8 cellular contexts compared by ENCODE assay signal in the genomic region with DNA sequence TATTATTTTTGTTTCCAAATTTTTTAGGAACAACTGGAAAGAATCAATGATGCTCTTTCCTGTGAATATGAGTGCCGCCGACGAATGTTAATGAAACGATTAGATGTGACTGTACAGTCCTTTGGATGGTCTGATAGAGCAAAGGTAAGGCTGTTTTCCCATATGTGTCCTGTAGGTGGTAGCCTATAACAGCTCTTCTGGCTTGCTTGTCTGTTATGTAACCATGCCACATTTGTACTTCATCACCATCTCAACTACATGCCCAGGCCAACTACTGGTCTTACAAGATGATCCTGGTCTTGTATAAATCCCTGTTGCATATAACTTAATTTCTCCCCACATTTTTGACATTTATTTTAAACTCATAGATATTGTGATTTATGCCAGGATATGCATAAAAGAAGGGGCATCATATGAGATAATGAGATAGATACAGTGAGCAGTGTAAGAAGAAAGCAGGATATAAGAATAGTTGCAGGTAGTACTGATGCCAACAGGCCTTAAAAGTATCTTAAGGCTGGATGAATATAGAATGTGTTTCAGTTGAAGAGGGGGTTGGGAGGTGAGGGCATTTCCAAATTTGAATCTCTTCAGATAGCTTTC. TPM values are rescaled to one million over a fixed set of nuclear protein-coding genes. Genes with fewer than 3 reads are reported as not detected.
DNase-seq lines count a peak whose midpoint lies in the region; ATAC-seq and TF ChIP-seq lines count a peak whose summit lies in the region.

No MANE protein-coding gene starts in this region.

- H2BK120ac ChIP-seq in trophoblast cell (ENCODE audit: insufficient read depth, low read length, poor library complexity), result no peak overlapping the region

- H3K9ac ChIP-seq in trophoblast cell (ENCODE audit: low read length), result no peak overlapping the region

- H3K79me1 ChIP-seq in trophoblast cell (ENCODE audit: low read length), result no peaks in the 10 kb centered on the region

- H3K27me3 ChIP-seq in foreskin keratinocyte, result no peaks in the 10 kb centered on the region
- H3K27me3 ChIP-seq in trophoblast cell (ENCODE audit: insufficient read depth, low read length), result no peaks in the 10 kb centered on the region

- no peak overlapping the region for H2AK5ac ChIP-seq in trophoblast cell (ENCODE audit: low read length)

- WGBS in trophoblast cell (ENCODE audit: extremely low coverage, insufficient coverage, insufficient read length), result no CpG with 5 or more reads among the region's 4 CpGs

- no peak overlapping the region for H4K12ac ChIP-seq in trophoblast cell (ENCODE audit: low read depth, low read length)

- peak; percentile 77 for TF ChIP-seq CTCF in foreskin keratinocyte (conservative IDR thresholded peaks at IDR 0.05)

- no peak overlapping the region for H3K4me3 ChIP-seq in trophoblast cell (ENCODE audit: low read depth, low read length)

- H2AFZ ChIP-seq in trophoblast cell (ENCODE audit: insufficient read depth, low read length, poor library complexity), result no peak overlapping the region

- H4K8ac ChIP-seq in trophoblast cell (ENCODE audit: low read depth, low read length), result no peak overlapping the region

- no peak overlapping the region for H3K18ac ChIP-seq in trophoblast cell (ENCODE audit: low read length)

- peaks cover 0 to 11% of the 10 kb centered on the region in 2 experiments for H3K36me3 ChIP-seq in trophoblast cell (ENCODE audit: control insufficient read depth in 1 of 2, insufficient read depth in 2 of 2, low read length in 2 of 2)

- no peaks in the 10 kb centered on the region for H3K9me3 ChIP-seq in trophoblast cell (ENCODE audit: insufficient read depth, low read depth, low read length)

- H3K4ac ChIP-seq in trophoblast cell (ENCODE audit: low read depth, low read length), result no peak overlapping the region

- ATAC-seq in GM19023 (IDR thresholded peaks at IDR 0.05; ENCODE audit: unreplicated experiment) (peak; percentile 97), HG03095 (IDR thresholded peaks at IDR 0.05; ENCODE audit: unreplicated experiment) (peak; percentile 94), foreskin keratinocyte (peak; percentile 82)

- no peak overlapping the region for H2BK12ac ChIP-seq in trophoblast cell (ENCODE audit: low read length)

- H3K4me1 ChIP-seq in foreskin keratinocyte, result no peaks in the 10 kb centered on the region
- H3K4me1 ChIP-seq in trophoblast cell (ENCODE audit: control insufficient read depth in 1 of 2, insufficient read depth in 2 of 2, low read length in 2 of 2), result no peaks in the 10 kb centered on the region

- DNase-seq in DMS53 (lab: John Stamatoyannopoulos, UW) (peak; percentile 73), NCI-H2196 treated with DMSO at 0.1 percent for 48 hours (lab: John Stamatoyannopoulos, UW; ENCODE audit: unreplicated experiment) (peak; percentile 7), foreskin keratinocyte (peak; percentile 32 to 56), trophoblast cell (peak; percentile 54 to 77), GOT3 (lab: John Stamatoyannopoulos, UW) (no peak)
- peak; percentile 12 for DNase-seq in activated CD4-positive, alpha-beta T cell treated with anti-CD3 and anti-CD28 coated beads, Interleukin-2, amount 50 U/mL, for 1 hour

- no peak overlapping the region for H2BK5ac ChIP-seq in trophoblast cell (ENCODE audit: low read depth, low read length, poor library complexity)

- H3K14ac ChIP-seq in trophoblast cell (ENCODE audit: low read length), result no peak overlapping the region

- H3K27ac ChIP-seq in foreskin keratinocyte (no peak overlapping the region), trophoblast cell (ENCODE audit: low read depth, low read length) (no peak overlapping the region)

- no peak overlapping the region for H4K91ac ChIP-seq in trophoblast cell (ENCODE audit: low read depth, low read length)

- no peak overlapping the region for H3K23ac ChIP-seq in trophoblast cell (ENCODE audit: low read length)

- H3K4me2 ChIP-seq in trophoblast cell (ENCODE audit: low read length), result no peak overlapping the region

- no peaks in the 10 kb centered on the region for H3K79me2 ChIP-seq in trophoblast cell (ENCODE audit: control insufficient read depth, insufficient read depth, low read length, poor library complexity)

RNA-seq across cellular contexts. Expression of a gene that starts 20.3 kb away (rescaled TPM):
- 13.6 and 14.6 TPM in 2 replicates for total RNA-seq in foreskin keratinocyte
- 13.4 and 14.4 TPM in 2 replicates for polyA plus RNA-seq in foreskin keratinocyte
- 31.9 and 33.2 TPM in 2 replicates for polyA plus RNA-seq in trophoblast cell (2013)
